In genomic region chrX:111164728-111165127, GRCh38 we compare ENCODE assay signal across 11 cellular contexts.
A peak's percentile ranks its signal among the peaks of the same experiment; 100 is the strongest.
DNase-seq lines count a peak whose midpoint lies in the region; ATAC-seq and TF ChIP-seq lines count a peak whose summit lies in the region.
"Had no signal": no experiment of that assay in that cellular context is flagged by ENCODE, and none has a peak within 500 bp of the region (broad histone marks: within the 10 kb centered on the region; RNA-seq: fewer than 3 reads in every experiment).

No MANE protein-coding gene starts in this region.

- TF ChIP-seq CTCF in A673 (conservative IDR thresholded peaks at IDR 0.05; ENCODE audit: low read depth, low read length) (peak; percentile 57), GM12874 (IDR thresholded peaks at IDR 0.05; ENCODE audit: insufficient read depth, low read depth, low read length) (0 out of 2 replicates have a peak, but pooled peaks have one; percentile 18), PC-9 (conservative IDR thresholded peaks at IDR 0.05) (peak; percentile 61), foreskin keratinocyte (conservative IDR thresholded peaks at IDR 0.05) (peak; percentile 43)

- BruUV-seq in A673 (replicated peaks; lab: Mats Ljungman, UMichigan) = no TSS peak
- no TSS peak for BruUV-seq in PC-9 (replicated peaks; lab: Mats Ljungman, UMichigan)

- DNase-seq in A673 (ENCODE audit: low spot score) (peak; percentile 19), PC-9 (no peak), foreskin keratinocyte (no peak), NCI-H1930 (lab: John Stamatoyannopoulos, UW) (no peak), HCEC 1CT (no peak)
- DNase-seq: erythroblast; stimulated activated CD4-positive, alpha-beta T cell treated with anti-CD3 and anti-CD28 coated beads, Interleukin-4, amount 100 ng/mL, for 24 hours had no signal

- no peaks in the 10 kb centered on the region for H3F3A ChIP-seq in PC-9 (ENCODE audit: insufficient read depth, low read depth)

- H3K36me3 ChIP-seq in A673 (ENCODE audit: insufficient read depth, low read length, poor library complexity, severe bottlenecking) = no peaks in the 10 kb centered on the region
- H3K36me3 ChIP-seq in PC-9 (ENCODE audit: low read depth) = no peaks in the 10 kb centered on the region

- no peaks in the 10 kb centered on the region for H4K20me1 ChIP-seq in PC-9 (ENCODE audit: insufficient read depth)

- H3K9me3 ChIP-seq in A673 (ENCODE audit: low read depth, low read length, poor library complexity, severe bottlenecking) (no peaks in the 10 kb centered on the region), PC-9 (ENCODE audit: insufficient read depth, low read depth) (no peaks in the 10 kb centered on the region)

- peaks cover 3% of the 10 kb centered on the region for H3K27me3 ChIP-seq in A673 (replicated peaks; ENCODE audit: insufficient read depth, low read depth, low read length, poor library complexity)
- no peaks in the 10 kb centered on the region for H3K27me3 ChIP-seq in PC-9 (ENCODE audit: insufficient read depth, low read depth)
- H3K27me3 ChIP-seq in foreskin keratinocyte = no peaks in the 10 kb centered on the region

- H3K79me2 ChIP-seq in PC-9 (ENCODE audit: low read depth) = no peaks in the 10 kb centered on the region

- intact Hi-C loops in A673 (cut with micrococcal nuclease; ENCODE audit: unreplicated experiment) (no loop called here), PC-9 (cut with micrococcal nuclease; ENCODE audit: unreplicated experiment) (no loop called here)

- ATAC-seq in foreskin keratinocyte = no peak
- ATAC-seq in HG03045 (IDR thresholded peaks at IDR 0.05; ENCODE audit: unreplicated experiment) = no peak
- ATAC-seq in HG03439 (IDR thresholded peaks at IDR 0.05; ENCODE audit: unreplicated experiment) = no peak

- H3K9me2 ChIP-seq in PC-9 (ENCODE audit: insufficient read depth) = no peaks in the 10 kb centered on the region

- H3K27ac ChIP-seq in A673 (ENCODE audit: low read depth, low read length, poor library complexity, severe bottlenecking) (no peak overlapping the region), PC-9 (no peak overlapping the region), foreskin keratinocyte (no peak overlapping the region)
- H3K27ac ChIP-seq: SK-N-MC had no signal

- no peaks in the 10 kb centered on the region for H3K4me1 ChIP-seq in A673 (ENCODE audit: insufficient read depth, low read length, poor library complexity, severe bottlenecking)
- H3K4me1 ChIP-seq in PC-9 (replicated peaks; ENCODE audit: insufficient read depth) = no peaks in the 10 kb centered on the region
- H3K4me1 ChIP-seq in foreskin keratinocyte = no peaks in the 10 kb centered on the region

- CTCF ChIA-PET in A673 (lab: Charles Lee) = no interaction called here
- CTCF ChIA-PET in PC-9 (lab: Charles Lee) = no interaction called here

- H3K4me3 ChIP-seq in A673 (ENCODE audit: low read depth, low read length, poor library complexity, severe bottlenecking) (no peak overlapping the region), PC-9 (no peak overlapping the region)
- H3K4me3 ChIP-seq: SK-N-MC had no signal

- no peak overlapping the region for H2AFZ ChIP-seq in PC-9

- POLR2A ChIA-PET in A673 (lab: Charles Lee; ENCODE audit: low non-redundant PET) = no interaction called here
- POLR2A ChIA-PET in PC-9 (lab: Charles Lee; ENCODE audit: unreplicated experiment) = no interaction called here

- no peak overlapping the region for H3K4me2 ChIP-seq in PC-9
